Comparison of ENCODE assay signal across 16 cellular contexts in the genomic region with DNA sequence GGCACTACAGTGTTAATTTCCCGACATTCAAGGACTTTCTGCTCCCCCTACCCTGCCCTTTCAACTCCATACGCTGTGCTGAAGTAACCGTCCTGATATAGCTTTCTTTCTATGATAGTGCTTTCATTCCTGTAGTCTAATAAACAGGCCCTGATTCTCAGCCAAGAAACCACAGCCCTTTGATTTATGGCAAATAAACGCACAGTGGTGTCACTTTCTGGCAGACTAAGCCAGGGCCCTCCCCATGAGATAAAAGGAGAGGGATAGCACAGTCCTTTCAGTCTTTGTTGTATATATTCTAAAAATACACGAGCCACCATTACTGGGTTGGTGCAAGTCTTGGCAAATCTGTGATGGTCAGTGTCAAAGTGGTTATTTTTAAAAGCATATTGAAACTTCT.
A peak's percentile ranks its signal among the peaks of the same experiment; 100 is the strongest.
DNase-seq lines count a peak whose midpoint lies in the region; ATAC-seq, FAIRE-seq and TF ChIP-seq lines count a peak whose summit lies in the region.
"Had no signal": no experiment of that assay in that cellular context is flagged by ENCODE, and none has a peak within 500 bp of the region (broad histone marks: within the 10 kb centered on the region; RNA-seq: fewer than 3 reads in every experiment).

No MANE protein-coding gene starts in this region.

- no peaks in the 10 kb centered on the region for H3K9me3 ChIP-seq in adrenal gland (replicated peaks in 1 of 3)
- H3K9me3 ChIP-seq in pancreas = no peaks in the 10 kb centered on the region

- WGBS in adrenal gland, 4 donors = 19 to 26% (median 21%) methylated on average over 5 of the region's 5 CpGs
- 15 to 22% methylated on average over 5 of the region's 5 CpGs for WGBS in pancreas, 2 donors

- ATAC-seq in Right ventricle myocardium superior (ENCODE audit: poor library complexity) (peak; percentile 58), pancreas (peak; percentile 12 to 63 (median 48))
- ATAC-seq: SK-N-SH treated with all-trans-retinoic acid at 6 μM for 48 hours; stimulated activated naive B cell treated with anti-CD40 and anti-IgM and Interleukin-4, amounts not matched to agents 10 μg/mL and 1 μg/mL and 100 μg/mL, for 72 hours had no signal

- peak; percentile 25 for DNase-seq in EH (ENCODE audit: low read depth)
- peak in 5 of 7 donors; percentile 27 to 75 (median 56) for DNase-seq in adrenal gland
- DNase-seq in Right ventricle myocardium superior = no peak
- no peak for DNase-seq in pancreas
- DNase-seq in NCI-H226 = no peak
- no peak for DNase-seq in Kasumi-1 (lab: John Stamatoyannopoulos, UW)
- no peak for DNase-seq in NCI-H2107 (lab: John Stamatoyannopoulos, UW)
- no peak for DNase-seq in COLO668 (lab: John Stamatoyannopoulos, UW; ENCODE audit: unreplicated experiment)
- DNase-seq: activated CD8-positive, alpha-beta memory T cell treated with anti-CD3 and anti-CD28 coated beads, Interleukin-2, amount 50 U/mL, for 48 hours; DMS79 treated with DMSO at 0.1 percent for 48 hours; effector CD4-positive, alpha-beta T cell; H7; NCI-H1048; stimulated activated CD4-positive, alpha-beta T cell treated with anti-CD3 and anti-CD28 coated beads, Interleukin-4, amount 100 ng/mL, for 24 hours; stimulated activated naive B cell treated with anti-CD40 and anti-IgM and Interleukin-4, amounts not matched to agents 10 μg/mL and 1 μg/mL and 100 μg/mL, for 72 hours had no signal

- H3K27me3 ChIP-seq in adrenal gland (no peaks in the 10 kb centered on the region), pancreas (no peaks in the 10 kb centered on the region)

- FAIRE-seq in pancreas (lab: Jason Lieb, UNC) = peak; percentile 71

- TF ChIP-seq CTCF in adrenal gland (IDR thresholded peaks at IDR 0.05) (no peak), pancreas (IDR thresholded peaks at IDR 0.05) (no peak)

- H3K4me3 ChIP-seq in adrenal gland (no peak overlapping the region), pancreas (no peak overlapping the region)

- H3K27ac ChIP-seq in adrenal gland (peak overlapping the region in 1 of 5 donors; percentile 70), pancreas (peak overlapping the region in 3 of 4 donors; percentile 35 to 67 (median 50))

- H3K36me3 ChIP-seq in adrenal gland (replicated peaks in 1 of 2) (no peaks in the 10 kb centered on the region), pancreas (peaks cover 0 to 17% (median 0%) of the 10 kb centered on the region in 3 donors)

- H3K4me1 ChIP-seq in adrenal gland (replicated peaks in 1 of 2) (peaks cover 0 to 15% of the 10 kb centered on the region in 2 donors), pancreas (peaks cover 6 to 20% (median 12%) of the 10 kb centered on the region in 3 donors)

- intact Hi-C loops in adrenal gland (cut with DNase I) = no loop called here
- intact Hi-C loops in Right ventricle myocardium superior (cut with DNase I) = no loop called here
- intact Hi-C loops in pancreas (cut with DNase I) = no loop called here

- TF ChIP-seq POLR2A in adrenal gland (IDR thresholded peaks at IDR 0.05) = no peak

Comparison
In these comparisons a context has a peak if more than half of its experiments do, and no peak if none do; other contexts are left out.
1. DNase-seq: peak in EH (single experiment) and adrenal gland (5 of 7); none in Right ventricle myocardium superior (single experiment), pancreas (0 of 6), NCI-H226 (single experiment), Kasumi-1 (0 of 2), NCI-H2107 (single experiment) and COLO668 (single experiment).